8 cellular contexts compared by ENCODE assay signal in the genomic region with DNA sequence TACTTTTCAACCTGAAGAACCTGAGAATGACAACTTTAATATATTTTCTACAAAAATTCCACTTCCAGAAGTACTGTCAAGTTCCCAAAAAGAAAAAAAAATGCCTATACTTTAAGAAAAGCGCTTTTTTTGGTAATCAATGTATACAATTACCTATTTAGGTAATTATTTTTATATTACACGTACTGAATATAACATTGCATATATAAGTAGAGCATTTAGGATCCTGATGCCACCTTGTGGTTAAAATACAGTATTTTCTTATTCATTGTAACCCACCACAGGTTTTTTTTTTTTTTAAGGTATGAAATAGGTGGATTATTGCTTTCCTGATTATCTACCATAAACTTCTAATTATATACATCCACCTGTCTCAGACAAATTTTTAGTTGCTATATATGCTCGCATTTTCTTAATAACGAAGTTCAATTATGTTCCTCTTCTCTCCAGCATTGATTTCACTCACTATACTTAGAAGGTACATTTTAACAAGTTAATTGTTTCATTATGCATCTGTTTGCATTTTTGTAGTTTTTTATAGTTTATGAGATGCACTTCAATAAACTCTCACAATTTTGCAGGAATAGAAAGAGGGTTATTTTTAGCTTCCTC. TPM values are rescaled to one million over a fixed set of nuclear protein-coding genes. Genes with fewer than 3 reads are reported as not detected.
DNase-seq lines count a peak whose midpoint lies in the region; ATAC-seq, FAIRE-seq and TF ChIP-seq lines count a peak whose summit lies in the region.

No MANE protein-coding gene starts in this region.

- H3K36me3 Mint-ChIP-seq in activated CD8-positive, alpha-beta memory T cell treated with anti-CD3 and anti-CD28 coated beads, Interleukin-2, amount 10 ng/mL, durations not matched to agents 7 days and 5 days = peaks cover 3% of the 10 kb centered on the region

- CTCF ChIA-PET in activated CD8-positive, alpha-beta memory T cell treated with anti-CD3 and anti-CD28 coated beads, Interleukin-2, amount 10 ng/mL, durations not matched to agents 7 days and 5 days (lab: Charles Lee) = no interaction called here

- H3K9me3 Mint-ChIP-seq in activated CD8-positive, alpha-beta memory T cell treated with anti-CD3 and anti-CD28 coated beads, Interleukin-2, amount 10 ng/mL, durations not matched to agents 7 days and 5 days (ENCODE audit: low read depth) = no peaks in the 10 kb centered on the region

- H3K27ac Mint-ChIP-seq in activated CD8-positive, alpha-beta memory T cell treated with anti-CD3 and anti-CD28 coated beads, Interleukin-2, amount 10 ng/mL, durations not matched to agents 7 days and 5 days = no peak overlapping the region

- H3K4me1 Mint-ChIP-seq in activated CD8-positive, alpha-beta memory T cell treated with anti-CD3 and anti-CD28 coated beads, Interleukin-2, amount 10 ng/mL, durations not matched to agents 7 days and 5 days = peaks cover 16% of the 10 kb centered on the region

- DNase-seq in GM12892 (ENCODE audit: insufficient read length) = no peak
- peak; percentile 4 for DNase-seq in SKM-1 (lab: John Stamatoyannopoulos, UW; ENCODE audit: unreplicated experiment)
- no peak for DNase-seq in GM19239 (ENCODE audit: insufficient read length, low spot score)
- DNase-seq in ureter (ENCODE audit: low spot score) = no peak
- DNase-seq in urothelium cell line (ENCODE audit: low spot score) = no peak
- no peak for DNase-seq in activated CD8-positive, alpha-beta memory T cell treated with anti-CD3 and anti-CD28 coated beads, Interleukin-2, amount 10 ng/mL, durations not matched to agents 7 days and 5 days

- ATAC-seq in HG03342 (IDR thresholded peaks at IDR 0.05; ENCODE audit: unreplicated experiment) = peak; percentile 29
- ATAC-seq in activated CD8-positive, alpha-beta memory T cell treated with anti-CD3 and anti-CD28 coated beads, Interleukin-2, amount 10 ng/mL, durations not matched to agents 7 days and 5 days = no peak

- H3K27me3 Mint-ChIP-seq in activated CD8-positive, alpha-beta memory T cell treated with anti-CD3 and anti-CD28 coated beads, Interleukin-2, amount 10 ng/mL, durations not matched to agents 7 days and 5 days = no peaks in the 10 kb centered on the region

- FAIRE-seq in GM12892 (lab: Jason Lieb, UNC) (peak; percentile 66), islet of Langerhans (lab: Jason Lieb, UNC) (peak; percentile 58), GM19239 (lab: Jason Lieb, UNC) (no peak), urothelium cell line (lab: Jason Lieb, UNC) (no peak)

- TF ChIP-seq POLR2A in GM12892 (IDR thresholded peaks at IDR 0.05; ENCODE audit: low read depth, low read length) = no peak

- H3K4me3 Mint-ChIP-seq in activated CD8-positive, alpha-beta memory T cell treated with anti-CD3 and anti-CD28 coated beads, Interleukin-2, amount 10 ng/mL, durations not matched to agents 7 days and 5 days = no peak overlapping the region

RNA-seq across cellular contexts. Expression of a gene that starts 5.2 kb away (rescaled TPM):
- 4.2 TPM for polyA plus RNA-seq in GM12892 (2012; ENCODE audit: missing spikeins)
- 12.3 TPM for total RNA-seq in ureter
- 1 to 10 TPM; 4.5 to 5.3 TPM for total RNA-seq in activated CD8-positive, alpha-beta memory T cell treated with anti-CD3 and anti-CD28 coated beads, Interleukin-2, amount 10 ng/mL, durations not matched to agents 7 days and 5 days
